Comparison of ENCODE assay signal across 8 cellular contexts in genomic region chr1:207751790-207752455, GRCh38. TPM values are rescaled to one million over a fixed set of nuclear protein-coding genes. Genes with fewer than 3 reads are reported as not detected.
DNase-seq lines count a peak whose midpoint lies in the region; ATAC-seq and TF ChIP-seq lines count a peak whose summit lies in the region.

Gene CD46, plus strand, starts transcription at chr1:207752054. Its CDS starts 159 bp downstream, at chr1:207752213.

- peak within 1 kb of the TSS; percentile 70 for H3K27ac ChIP-seq in IMR-90 (ENCODE audit: insufficient read depth, low read length)

- H3K4ac ChIP-seq in IMR-90 (ENCODE audit: low read depth, low read length), result peak within 1 kb of the TSS; percentile 88

- ATAC-seq in GM21528 (IDR thresholded peaks at IDR 0.05; ENCODE audit: low FRiP score, unreplicated experiment) (peak; percentile 95), IMR-90 (ENCODE audit: low read depth) (peak; percentile 99), mucosa of descending colon (peak; percentile 94)

- H3K14ac ChIP-seq in IMR-90 (replicated peaks; ENCODE audit: low read depth, low read length), result peak within 1 kb of the TSS; percentile 81

- H4K91ac ChIP-seq in IMR-90 (ENCODE audit: insufficient read depth, low read depth, low read length), result peak within 1 kb of the TSS; percentile 57

- H2AFZ ChIP-seq in IMR-90 (replicated peaks; ENCODE audit: low read length, poor library complexity), result peak within 1 kb of the TSS; percentile 93

- peak within 1 kb of the TSS; percentile 80 for H3K9ac ChIP-seq in IMR-90 (ENCODE audit: low read depth, low read length)

- H3K23ac ChIP-seq in IMR-90 (ENCODE audit: low read depth, low read length), result peak within 1 kb of the TSS; percentile 94

- DNase-seq in DMS 273 (lab: John Stamatoyannopoulos, UW; ENCODE audit: unreplicated experiment) (peak; percentile 99), IMR-90 (peak; percentile 85), OCI-M1 (lab: John Stamatoyannopoulos, UW) (peak; percentile 99), activated T-cell treated with anti-CD3 and anti-CD28 coated beads for 24 hours (ENCODE audit: low read depth) (peak; percentile 88), epithelial cell of esophagus (ENCODE audit: low read depth) (peak; percentile 97), mucosa of descending colon (peak; percentile 98)
- DNase-seq in stimulated activated CD8-positive, alpha-beta memory T cell treated with anti-CD3 and anti-CD28 coated beads, Interleukin-4, amount 100 ng/mL, for 24 hours (ENCODE audit: low read depth), result peak; percentile 93

- dilution Hi-C loops in IMR-90 (cut with HindIII; ENCODE audit: low sequenced_read_pairs, unreplicated experiment), result no loop called here

- H2BK5ac ChIP-seq in IMR-90 (ENCODE audit: low read depth, low read length, poor library complexity, severe bottlenecking), result peak within 1 kb of the TSS; percentile 29

- no peaks in the 10 kb centered on the region for H3K27me3 ChIP-seq in IMR-90 (ENCODE audit: control insufficient read depth, insufficient read depth, low read length)

- peaks cover 3% of the 10 kb centered on the region; the same call in 1 of the 2 replicates for H3K9me1 ChIP-seq in IMR-90 (ENCODE audit: insufficient read depth, low read length)

- no peak for TF ChIP-seq RAD21 in IMR-90 (IDR thresholded peaks at IDR 0.05; ENCODE audit: low read length)

- H2BK120ac ChIP-seq in IMR-90 (ENCODE audit: low read depth, low read length), result peak within 1 kb of the TSS; percentile 35; the same call in 1 of the 2 replicates

- no peak within 1 kb of the TSS; the same call in 2 of the 3 replicates for H2BK15ac ChIP-seq in IMR-90 (ENCODE audit: low read depth, low read length)

- CTCF ChIA-PET in IMR-90 (lab: Yijun Ruan, JAX), result interaction anchor here (0.6 kb wide), 2 partner anchors 54 to 166 kb away, joined by 3 to 6 read pairs; no protein-coding TSS in a partner anchor

- TF ChIP-seq POLR2A in IMR-90 (IDR thresholded peaks at IDR 0.05; ENCODE audit: low read depth, low read length), result peak; percentile 37; the same call in 1 of the 2 replicates

- H3K4me3 ChIP-seq in IMR-90 (ENCODE audit: insufficient read depth, low read depth, low read length) (peak within 1 kb of the TSS; percentile 79), epithelial cell of esophagus (ENCODE audit: low read length) (peak within 1 kb of the TSS; percentile 91), mucosa of descending colon (peak within 1 kb of the TSS; percentile 69)

- H4K5ac ChIP-seq in IMR-90 (ENCODE audit: low read depth, low read length), result peak within 1 kb of the TSS; percentile 82

- intact Hi-C loops in IMR-90 (cut with micrococcal nuclease), result no loop called here
- intact Hi-C loops in mucosa of descending colon (cut with DNase I, micrococcal nuclease), result no loop called here

- H3K79me1 ChIP-seq in IMR-90 (ENCODE audit: low read depth in 1 of 2, low read length in 2 of 2), result peaks cover 15 to 44% of the 10 kb centered on the region in 2 experiments

- peak within 1 kb of the TSS; percentile 61; the same call in 1 of the 2 replicates for H3K56ac ChIP-seq in IMR-90 (ENCODE audit: extremely low read depth, insufficient read depth, low read length)

- TF ChIP-seq CTCF in IMR-90 (conservative IDR thresholded peaks at IDR 0.05; ENCODE audit: low read depth, low read length) (no peak), epithelial cell of esophagus (IDR thresholded peaks at IDR 0.05; ENCODE audit: insufficient read depth, low read depth, low read length, missing control alignments) (no peak), mucosa of descending colon (IDR thresholded peaks at IDR 0.05) (no peak)

- 0% methylated on average over 9 of the region's 55 CpGs; no CpG with 5 or more reads in 1 of the 2 experiments for WGBS in IMR-90 (ENCODE audit: extremely low coverage in 2 of 2, insufficient read length in 1 of 2), 2 experiments

- H3K4me2 ChIP-seq in IMR-90 (ENCODE audit: low read depth, low read length), result peak within 1 kb of the TSS; percentile 69

- peak within 1 kb of the TSS; percentile 94 to 95 for H4K8ac ChIP-seq in IMR-90 (ENCODE audit: low read depth in 2 of 2, low read length in 2 of 2)

- no peak within 1 kb of the TSS for H3K18ac ChIP-seq in IMR-90 (ENCODE audit: low read depth, low read length)

- H2BK20ac ChIP-seq in IMR-90 (ENCODE audit: low read depth, low read length), result no peak within 1 kb of the TSS; the same call in 1 of the 2 replicates

- H3K4me1 ChIP-seq in IMR-90 (ENCODE audit: control insufficient read depth, insufficient read depth, low read length) (peaks cover 4% of the 10 kb centered on the region; the same call in 1 of the 2 replicates), mucosa of descending colon (ENCODE audit: low read depth) (peaks cover 45% of the 10 kb centered on the region)

- peak within 1 kb of the TSS; percentile 50; the same call in 1 of the 2 replicates for H2AK5ac ChIP-seq in IMR-90 (ENCODE audit: low read depth, low read length)

- H4K20me1 ChIP-seq in IMR-90 (ENCODE audit: insufficient read depth, low read length), result peaks cover 37% of the 10 kb centered on the region

- no peaks in the 10 kb centered on the region for H3K9me3 ChIP-seq in IMR-90 (ENCODE audit: control insufficient read depth, insufficient read depth, low read length)
- no peaks in the 10 kb centered on the region for H3K9me3 ChIP-seq in mucosa of descending colon

- no TSS peak for BruUV-seq in IMR-90 (replicated peaks; lab: Mats Ljungman, UMichigan)

- in situ Hi-C loops in IMR-90 (cut with MboI; ENCODE audit: low sequenced_read_pairs), result no loop called here

- H3K36me3 ChIP-seq in IMR-90 (ENCODE audit: control insufficient read depth, insufficient read depth, low read length), result no peaks in the 10 kb centered on the region
- no peaks in the 10 kb centered on the region for H3K36me3 ChIP-seq in mucosa of descending colon (ENCODE audit: low read depth)

- POLR2A ChIA-PET in IMR-90 (lab: Charles Lee; ENCODE audit: unreplicated experiment), result interaction anchor here (0.6 kb wide), 2 partner anchors 36 to 686 kb away, joined by 3 read pairs; no protein-coding TSS in a partner anchor

- peak within 1 kb of the TSS; percentile 83 for H2AK9ac ChIP-seq in IMR-90 (replicated peaks; ENCODE audit: low read depth, low read length, poor library complexity)

TF ChIP-seq in IMR-90, 13 proteins besides CTCF, POLR2A, EP300 and RAD21:
- no peak for TF ChIP-seq ELK1 (IDR thresholded peaks at IDR 0.05; ENCODE audit: borderline replicate concordance, low read depth, low read length)
- TF ChIP-seq BHLHE40 (IDR thresholded peaks at IDR 0.05; ENCODE audit: low read depth, low read length), result no peak
- TF ChIP-seq USF2 (IDR thresholded peaks at IDR 0.05; ENCODE audit: low read depth, low read length), result peak; percentile 97
- TF ChIP-seq FOS (IDR thresholded peaks at IDR 0.05; ENCODE audit: low read depth, low read length), result peak; percentile 18; the same call in 1 of the 2 replicates
- peak; percentile 67; the same call in 1 of the 2 replicates for TF ChIP-seq MXI1 (IDR thresholded peaks at IDR 0.05; ENCODE audit: borderline replicate concordance, low read depth, low read length)

RNA-seq across cellular contexts. Expression of gene CD46, which starts in this region (rescaled TPM):
- total RNA-seq in IMR-90 (2012; rRNA removed), result 37.1 and 76.1 TPM in 2 replicates
- polyA plus RNA-seq in IMR-90 (2012; rRNA removed), result 57.7 and 82.0 TPM in 2 replicates
- 14.1 and 15.1 TPM in 2 replicates for polyA plus RNA-seq in IMR-90 (2012; cell fraction: cytosol; rRNA removed)
- polyA plus RNA-seq in IMR-90 (2012; cell fraction: nucleus; rRNA removed; ENCODE audit: low replicate concordance), result 31.9 and 303 TPM in 2 replicates
- total RNA-seq in mucosa of descending colon, result 100 to 1,000 TPM; 170 to 260 (median 202) TPM

Comparison
In these comparisons a context has a peak if more than half of its experiments do, and no peak if none do; other contexts are left out.
1. Peak in every context shown above with its lines: DNase-seq, ATAC-seq, H3K4me3 ChIP-seq and H3K27ac ChIP-seq.